ENCODE assay signal across 9 cellular contexts in genomic region chr11:13140873-13141655, GRCh38.
A peak's percentile ranks its signal among the peaks of the same experiment; 100 is the strongest.
DNase-seq lines count a peak whose midpoint lies in the region; ATAC-seq and TF ChIP-seq lines count a peak whose summit lies in the region.
"Had no signal": no experiment of that assay in that cellular context is flagged by ENCODE, and none has a peak within 500 bp of the region (broad histone marks: within the 10 kb centered on the region; RNA-seq: fewer than 3 reads in every experiment).

No MANE protein-coding gene starts in this region.

- H3K4me3 Mint-ChIP-seq in activated CD4-positive, alpha-beta T cell treated with anti-CD3 and anti-CD28 coated beads for 36 hours: no peak overlapping the region
- H3K4me3 Mint-ChIP-seq in natural killer cell: no peak overlapping the region
- H3K4me3 Mint-ChIP-seq: stimulated activated naive B cell treated with anti-CD40 and anti-IgM and Interleukin-4, amounts not matched to agents 10 μg/mL and 1 μg/mL and 100 μg/mL, for 72 hours had no signal

- H3K4me3 ChIP-seq in RWPE2 (ENCODE audit: severe bottlenecking): no peak overlapping the region

- H3K27me3 ChIP-seq in RWPE2 (ENCODE audit: insufficient read depth, poor library complexity, severe bottlenecking): no peaks in the 10 kb centered on the region

- H3K4me1 Mint-ChIP-seq in activated CD4-positive, alpha-beta T cell treated with anti-CD3 and anti-CD28 coated beads for 36 hours: no peaks in the 10 kb centered on the region
- no peaks in the 10 kb centered on the region for H3K4me1 Mint-ChIP-seq in natural killer cell

- H3K27ac Mint-ChIP-seq in activated CD4-positive, alpha-beta T cell treated with anti-CD3 and anti-CD28 coated beads for 36 hours: no peak overlapping the region
- no peak overlapping the region for H3K27ac Mint-ChIP-seq in natural killer cell
- H3K27ac Mint-ChIP-seq: stimulated activated naive B cell treated with anti-CD40 and anti-IgM and Interleukin-4, amounts not matched to agents 10 μg/mL and 1 μg/mL and 100 μg/mL, for 72 hours had no signal

- no peaks in the 10 kb centered on the region for H3K36me3 ChIP-seq in RWPE2 (ENCODE audit: low read depth)

- intact Hi-C loops in left colon (cut with DNase I, micrococcal nuclease): no loop called here
- intact Hi-C loops in activated CD4-positive, alpha-beta T cell treated with anti-CD3 and anti-CD28 coated beads for 36 hours (cut with DNase I, micrococcal nuclease): no loop called here
- intact Hi-C loops in natural killer cell (cut with micrococcal nuclease): no loop called here

- H3K36me3 Mint-ChIP-seq in activated CD4-positive, alpha-beta T cell treated with anti-CD3 and anti-CD28 coated beads for 36 hours (ENCODE audit: low read depth): no peaks in the 10 kb centered on the region
- H3K36me3 Mint-ChIP-seq in natural killer cell: no peaks in the 10 kb centered on the region
- H3K36me3 Mint-ChIP-seq: stimulated activated naive B cell treated with anti-CD40 and anti-IgM and Interleukin-4, amounts not matched to agents 10 μg/mL and 1 μg/mL and 100 μg/mL, for 72 hours had no signal

- no peaks in the 10 kb centered on the region for H3K9me3 ChIP-seq in RWPE2 (ENCODE audit: severe bottlenecking)

- peak; percentile 84 for DNase-seq in A172 (ENCODE audit: low spot score)
- peak; percentile 90 for DNase-seq in H4 (ENCODE audit: low spot score)
- DNase-seq in RWPE2 (ENCODE audit: low spot score): no peak
- DNase-seq in left colon: peak in 1 of 2 donors; percentile 41
- DNase-seq in activated CD8-positive, alpha-beta memory T cell treated with anti-CD3 and anti-CD28 coated beads, Interleukin-2, amount 50 U/mL, for 4 hours: no peak
- DNase-seq in activated CD4-positive, alpha-beta T cell treated with anti-CD3 and anti-CD28 coated beads for 36 hours: no peak
- no peak for DNase-seq in natural killer cell

- H3K27ac ChIP-seq in RWPE2 (ENCODE audit: poor library complexity, severe bottlenecking): peak overlapping the region; percentile 71

- H3K9me3 Mint-ChIP-seq in activated CD4-positive, alpha-beta T cell treated with anti-CD3 and anti-CD28 coated beads for 36 hours (ENCODE audit: low read depth): no peaks in the 10 kb centered on the region
- no peaks in the 10 kb centered on the region for H3K9me3 Mint-ChIP-seq in natural killer cell

- H3K4me1 ChIP-seq in RWPE2 (ENCODE audit: insufficient read depth, poor library complexity, severe bottlenecking): peaks cover 22% of the 10 kb centered on the region

- H3K27me3 Mint-ChIP-seq in activated CD4-positive, alpha-beta T cell treated with anti-CD3 and anti-CD28 coated beads for 36 hours: peaks cover 25% of the 10 kb centered on the region
- H3K27me3 Mint-ChIP-seq in natural killer cell (ENCODE audit: low read depth in 2 of 2): peaks cover 11 to 25% of the 10 kb centered on the region in 2 donors

- CTCF ChIA-PET in activated CD4-positive, alpha-beta T cell treated with anti-CD3 and anti-CD28 coated beads for 36 hours (lab: Charles Lee): interaction anchor here (0.7 kb wide), 1 partner anchor 221 kb away, joined by 4 read pairs; no protein-coding TSS in a partner anchor

- TF ChIP-seq CTCF in RWPE2 (IDR thresholded peaks at IDR 0.05; ENCODE audit: poor library complexity, severe bottlenecking): no peak
- no peak for TF ChIP-seq CTCF in natural killer cell (IDR thresholded peaks at IDR 0.05)

- ATAC-seq in RWPE2 (ENCODE audit: low read depth): peak; percentile 26; the same call in 2 of the 3 replicates
- ATAC-seq in left colon: peak; percentile 10
- no peak for ATAC-seq in activated CD4-positive, alpha-beta T cell treated with anti-CD3 and anti-CD28 coated beads for 36 hours
- no peak for ATAC-seq in GM21576 (IDR thresholded peaks at IDR 0.05; ENCODE audit: unreplicated experiment)
- no peak for ATAC-seq in natural killer cell

- POLR2A ChIA-PET in activated CD4-positive, alpha-beta T cell treated with anti-CD3 and anti-CD28 coated beads for 36 hours (lab: Charles Lee): no interaction called here

Comparison
In these comparisons a context has a peak if more than half of its experiments do, and no peak if none do; other contexts are left out.
1. DNase-seq: peak in A172 (single experiment) and H4 (single experiment); none in RWPE2 (single experiment), activated CD8-positive, alpha-beta memory T cell treated with anti-CD3 and anti-CD28 coated beads, Interleukin-2, amount 50 U/mL, for 4 hours (single experiment), activated CD4-positive, alpha-beta T cell treated with anti-CD3 and anti-CD28 coated beads for 36 hours (single experiment) and natural killer cell (single experiment).
2. ATAC-seq: peak in RWPE2 (single experiment) and left colon (single experiment); none in activated CD4-positive, alpha-beta T cell treated with anti-CD3 and anti-CD28 coated beads for 36 hours (single experiment), GM21576 (single experiment) and natural killer cell (0 of 3).